Comparison of ENCODE assay signal across 14 cellular contexts in genomic region chr16:8880839-8881510, GRCh38. TPM values are rescaled to one million over a fixed set of nuclear protein-coding genes. Genes with fewer than 3 reads are reported as not detected.
"Had no signal": no experiment of that assay in that cellular context is flagged by ENCODE, and none has a peak within 500 bp of the region (broad histone marks: within the 10 kb centered on the region; RNA-seq: fewer than 3 reads in every experiment).

No MANE protein-coding gene starts in this region.

- H3K9me3 Mint-ChIP-seq: naive thymus-derived CD8-positive, alpha-beta T cell; type B pancreatic cell had no signal

- H3K36me3 Mint-ChIP-seq: naive thymus-derived CD8-positive, alpha-beta T cell; type B pancreatic cell had no signal

- DNase-seq: cortex of kidney had no signal

- H3K4me3 Mint-ChIP-seq: type B pancreatic cell had no signal

- H3K27me3 Mint-ChIP-seq: type B pancreatic cell had no signal

RNA-seq across cellular contexts. Expression of gene LITAFD, which starts 1.2 kb away (rescaled TPM):
- total RNA-seq: frontal cortex; glomerular endothelial cell; heart left ventricle; liver; lung microvascular endothelial cell; mucosa of descending colon; naive thymus-derived CD8-positive, alpha-beta T cell; osteocyte; right atrium auricular region; sigmoid colon; suprapubic skin; thyroid gland had no signal
